Comparison of ENCODE assay signal across 22 cellular contexts in genomic region chr12:110217996-110218674, GRCh38.
DNase-seq lines count a peak whose midpoint lies in the region; ATAC-seq, FAIRE-seq and TF ChIP-seq lines count a peak whose summit lies in the region.
"Had no signal": no experiment of that assay in that cellular context is flagged by ENCODE, and none has a peak within 500 bp of the region (broad histone marks: within the 10 kb centered on the region; RNA-seq: fewer than 3 reads in every experiment).

No MANE protein-coding gene starts in this region.

- no peak overlapping the region for H3K4me2 ChIP-seq in PC-3 (ENCODE audit: low read length)
- peak overlapping the region; percentile 30 for H3K4me2 ChIP-seq in hepatocyte
- H3K4me2 ChIP-seq: BLaER1 had no signal

- no peak for DNase-seq in H54 (ENCODE audit: insufficient read length, low spot score)
- peak; percentile 21 for DNase-seq in PC-3
- no peak for DNase-seq in hepatocyte (ENCODE audit: low spot score)
- no peak for DNase-seq in thoracic aorta (ENCODE audit: low spot score)
- DNase-seq in stimulated activated CD4-positive, alpha-beta T cell treated with anti-CD3 and anti-CD28 coated beads, Interleukin-2, amount 100 ng/mL, for 24 hours, result no peak
- no peak for DNase-seq in kidney glomerular epithelial cell (lab: John Stamatoyannopoulos, UW)
- DNase-seq: CD4-positive, alpha-beta T cell; COR-L47; DMS 273 treated with DMSO at 0.1 percent for 48 hours; GF-D8; GOT3; NCI-H1105 treated with DMSO at 0.1 percent for 48 hours; NCI-H2081; NCI-H2171 treated with DMSO at 0.1 percent for 48 hours; NCI-H524 treated with DMSO at 0.1 percent for 48 hours; NCI-H82; SW 1271 had no signal

- H3K4me3 ChIP-seq in PC-3 (ENCODE audit: low read length) (no peak overlapping the region), hepatocyte (no peak overlapping the region), thoracic aorta (peak overlapping the region; percentile 10)
- H3K4me3 ChIP-seq: BLaER1, SJSA1 had no signal

- TF ChIP-seq POLR2A in H54 (IDR thresholded peaks at IDR 0.05; ENCODE audit: low read depth, low read length), result no peak

- H3K9me3 ChIP-seq in PC-3 (ENCODE audit: low read length) (0 out of 2 replicates have a peak, but pooled peaks cover 2% of the 10 kb centered on the region), hepatocyte (ENCODE audit: low read depth) (peaks cover 4% of the 10 kb centered on the region), thoracic aorta (peaks cover 5% of the 10 kb centered on the region)
- H3K9me3 ChIP-seq: SJSA1 had no signal

- H2AFZ ChIP-seq in PC-3 (ENCODE audit: low read length) (no peak overlapping the region), hepatocyte (no peak overlapping the region)

- peak; percentile 82 for FAIRE-seq in H54 (lab: Jason Lieb, UNC)
- FAIRE-seq: GM19239, RCC 7860 had no signal

- H3K27ac ChIP-seq in PC-3 (ENCODE audit: low read length) (peak overlapping the region; percentile 3; the same call in 1 of the 2 replicates), hepatocyte (peak overlapping the region; percentile 13), thoracic aorta (peak overlapping the region in 1 of 2 donors; percentile 36)
- H3K27ac ChIP-seq: BLaER1, SJSA1 had no signal

- BruUV-seq in PC-3 (replicated peaks; lab: Mats Ljungman, UMichigan), result no TSS peak

- TF ChIP-seq CTCF in PC-3 (conservative IDR thresholded peaks at IDR 0.05; ENCODE audit: low read depth, low read length), result no peak
- TF ChIP-seq CTCF in hepatocyte (IDR thresholded peaks at IDR 0.05; ENCODE audit: poor library complexity), result no peak
- TF ChIP-seq CTCF in thoracic aorta (IDR thresholded peaks at IDR 0.05), result no peak

- CTCF ChIA-PET in PC-3 (lab: Charles Lee), result interaction anchor here (0.7 kb wide), 1 partner anchor 91 kb away, joined by 8 read pairs; no protein-coding TSS in a partner anchor

- no peak overlapping the region for H3K9ac ChIP-seq in PC-3 (ENCODE audit: low read length)
- H3K9ac ChIP-seq: BLaER1 had no signal

- H3F3A ChIP-seq in PC-3 (ENCODE audit: low read length, unreplicated experiment), result peaks cover 3% of the 10 kb centered on the region

- H3K9me2 ChIP-seq in PC-3 (replicated peaks; ENCODE audit: low read length) (no peaks in the 10 kb centered on the region), hepatocyte (replicated peaks; ENCODE audit: insufficient read depth) (no peaks in the 10 kb centered on the region)

- H4K20me1 ChIP-seq in PC-3 (ENCODE audit: low read length) (no peaks in the 10 kb centered on the region), hepatocyte (ENCODE audit: insufficient read depth, poor library complexity, severe bottlenecking) (no peaks in the 10 kb centered on the region)
- H4K20me1 ChIP-seq: BLaER1 had no signal

- H3K27me3 ChIP-seq in PC-3 (ENCODE audit: low read length) (no peaks in the 10 kb centered on the region), hepatocyte (no peaks in the 10 kb centered on the region), thoracic aorta (replicated peaks; ENCODE audit: insufficient read depth) (no peaks in the 10 kb centered on the region)
- H3K27me3 ChIP-seq: BLaER1, SJSA1 had no signal

- H3K79me2 ChIP-seq in PC-3 (ENCODE audit: low read length) (no peaks in the 10 kb centered on the region), hepatocyte (no peaks in the 10 kb centered on the region)

- POLR2A ChIA-PET in PC-3 (lab: Charles Lee; ENCODE audit: unreplicated experiment), result no interaction called here

- ATAC-seq in PC-3 (peak; percentile 48; the same call in 1 of the 2 replicates), thoracic aorta (ENCODE audit: insufficient number of reproducible peaks, low FRiP score, low read depth) (no peak), HG03460 (IDR thresholded peaks at IDR 0.05; ENCODE audit: unreplicated experiment) (no peak)

- peaks cover 31% of the 10 kb centered on the region for H3K4me1 ChIP-seq in PC-3 (ENCODE audit: insufficient read depth, low read length)
- H3K4me1 ChIP-seq in hepatocyte (ENCODE audit: insufficient read depth), result no peaks in the 10 kb centered on the region
- peaks cover 13 to 24% of the 10 kb centered on the region in 2 donors for H3K4me1 ChIP-seq in thoracic aorta (ENCODE audit: control insufficient read depth in 1 of 2, low read depth in 2 of 2)
- H3K4me1 ChIP-seq: BLaER1 had no signal

- whole genome bisulfite sequencing in hepatocyte (ENCODE audit: low lambda C conversion rate, missing lambda C conversion rate), result 49% methylated on average over 7 of the region's 7 CpGs

- intact Hi-C loops in PC-3 (cut with micrococcal nuclease), result no loop called here

- no peaks in the 10 kb centered on the region for H3K36me3 ChIP-seq in PC-3 (ENCODE audit: low read depth, low read length)
- no peaks in the 10 kb centered on the region for H3K36me3 ChIP-seq in hepatocyte (replicated peaks; ENCODE audit: insufficient read depth, low read depth)
- H3K36me3 ChIP-seq in thoracic aorta, result no peaks in the 10 kb centered on the region
- H3K36me3 ChIP-seq: SJSA1 had no signal
